ENCODE assay signal across 16 cellular contexts in genomic region chr6:160998217-160998616, GRCh38. TPM values are rescaled to one million over a fixed set of nuclear protein-coding genes. Genes with fewer than 3 reads are reported as not detected.
A peak's percentile ranks its signal among the peaks of the same experiment; 100 is the strongest.
DNase-seq lines count a peak whose midpoint lies in the region; ATAC-seq and TF ChIP-seq lines count a peak whose summit lies in the region.
"Had no signal": no experiment of that assay in that cellular context is flagged by ENCODE, and none has a peak within 500 bp of the region (broad histone marks: within the 10 kb centered on the region; RNA-seq: fewer than 3 reads in every experiment).

No MANE protein-coding gene starts in this region.

- H3K4me3 ChIP-seq in left ventricle myocardium inferior: no peak overlapping the region
- no peak overlapping the region for H3K4me3 ChIP-seq in right atrium auricular region
- peak overlapping the region; percentile 56 for H3K4me3 ChIP-seq in SK-N-MC
- H3K4me3 ChIP-seq in smooth muscle cell: no peak overlapping the region
- H3K4me3 ChIP-seq: BLaER1, GM12878, GM23248, HAP-1 had no signal

- ATAC-seq in GM18511 (IDR thresholded peaks at IDR 0.05; ENCODE audit: unreplicated experiment): no peak
- ATAC-seq: CD8-positive, alpha-beta T cell; GM12878; HepG2 had no signal

- no peak overlapping the region for H2AFZ ChIP-seq in smooth muscle cell (ENCODE audit: low read depth)
- H2AFZ ChIP-seq: GM23248 had no signal

- no peaks in the 10 kb centered on the region for H3K27me3 ChIP-seq in left ventricle myocardium inferior (ENCODE audit: low read depth)
- H3K27me3 ChIP-seq in right atrium auricular region: no peaks in the 10 kb centered on the region
- no peaks in the 10 kb centered on the region for H3K27me3 ChIP-seq in smooth muscle cell (ENCODE audit: low read depth)
- H3K27me3 ChIP-seq: BLaER1 had no signal

- H3K4me1 ChIP-seq in left ventricle myocardium inferior: peaks cover 94% of the 10 kb centered on the region
- peaks cover 0 to 39% of the 10 kb centered on the region in 2 donors for H3K4me1 ChIP-seq in right atrium auricular region
- peaks cover 2% of the 10 kb centered on the region for H3K4me1 ChIP-seq in smooth muscle cell (ENCODE audit: low read depth)

- intact Hi-C loops in left ventricle myocardium inferior (cut with micrococcal nuclease): loop anchor here (10.0 kb wide), 1 partner anchor 63 kb away; no protein-coding TSS in a partner anchor

- TF ChIP-seq CTCF in left ventricle myocardium inferior (IDR thresholded peaks at IDR 0.05; ENCODE audit: borderline replicate concordance) (no peak), right atrium auricular region (IDR thresholded peaks at IDR 0.05) (no peak), smooth muscle cell (IDR thresholded peaks at IDR 0.05; ENCODE audit: borderline replicate concordance, insufficient read depth, poor library complexity, severe bottlenecking) (no peak)

- peak overlapping the region; percentile 38 for H3K9ac ChIP-seq in SK-N-MC (ENCODE audit: insufficient read length)
- no peak overlapping the region for H3K9ac ChIP-seq in smooth muscle cell (ENCODE audit: low read depth)
- H3K9ac ChIP-seq: BLaER1, GM23248 had no signal

- H3K9me3 ChIP-seq in left ventricle myocardium inferior (replicated peaks) (no peaks in the 10 kb centered on the region), right atrium auricular region (no peaks in the 10 kb centered on the region), SK-N-MC (ENCODE audit: low read depth, low read length) (no peaks in the 10 kb centered on the region), smooth muscle cell (replicated peaks; ENCODE audit: low read depth) (no peaks in the 10 kb centered on the region)
- H3K9me3 ChIP-seq: BLaER1, HAP-1 had no signal

- H4K20me1 ChIP-seq in smooth muscle cell (ENCODE audit: low read depth): peaks cover 81% of the 10 kb centered on the region

- H3K36me3 ChIP-seq in left ventricle myocardium inferior: no peaks in the 10 kb centered on the region
- no peaks in the 10 kb centered on the region for H3K36me3 ChIP-seq in right atrium auricular region
- no peaks in the 10 kb centered on the region for H3K36me3 ChIP-seq in SK-N-MC (ENCODE audit: insufficient read depth, low read length)
- H3K36me3 ChIP-seq in smooth muscle cell (ENCODE audit: low read depth): no peaks in the 10 kb centered on the region

- H3K4me2 ChIP-seq in smooth muscle cell: no peak overlapping the region
- H3K4me2 ChIP-seq: BLaER1 had no signal

- H3K27ac ChIP-seq in left ventricle myocardium inferior (replicated peaks) (peak overlapping the region; percentile 5), right atrium auricular region (no peak overlapping the region), SK-N-MC (no peak overlapping the region; the same call in 1 of the 2 replicates), epithelial cell of prostate (peak overlapping the region; percentile 92), smooth muscle cell (ENCODE audit: low read depth) (no peak overlapping the region)
- H3K27ac ChIP-seq: 22Rv1, BLaER1, GM23248 had no signal

- peaks cover 99% of the 10 kb centered on the region for H3K79me2 ChIP-seq in smooth muscle cell (ENCODE audit: low read depth)

- no peak for DNase-seq in left ventricle myocardium inferior
- no peak for DNase-seq in right atrium auricular region (ENCODE audit: low spot score)
- DNase-seq in SK-N-MC (ENCODE audit: low read depth, low spot score): no peak
- DNase-seq in epithelial cell of prostate (ENCODE audit: low read depth, low spot score): no peak
- no peak for DNase-seq in smooth muscle cell (lab: John Stamatoyannopoulos, UW; ENCODE audit: unreplicated experiment)
- DNase-seq in C1 segment of cervical spinal cord (lab: John Stamatoyannopoulos, UW): no peak
- DNase-seq: Calu3; CD8-positive, alpha-beta T cell; DMS79 treated with DMSO at 0.1 percent for 48 hours; GM23248 had no signal

- 97% methylated on average over 3 of the region's 3 CpGs for WGBS in smooth muscle cell (ENCODE audit: low lambda C conversion rate)

- H3F3A ChIP-seq in smooth muscle cell (ENCODE audit: low read depth): no peaks in the 10 kb centered on the region

RNA-seq across cellular contexts. Expression of gene MAP3K4, which starts 6.6 kb away (rescaled TPM):
- total RNA-seq in left ventricle myocardium inferior (37.1 TPM), right atrium auricular region (10 to 100 TPM; 15.6 to 17.2 TPM), smooth muscle cell (26.8 and 29.5 TPM in 2 replicates)
- polyA plus RNA-seq in smooth muscle cell: 14.3 and 17.2 TPM in 2 replicates

Comparison
In these comparisons a context has a peak if more than half of its experiments do, and no peak if none do; other contexts are left out.
1. H3K27ac ChIP-seq: peak in left ventricle myocardium inferior (single experiment) and epithelial cell of prostate (single experiment); none in right atrium auricular region (0 of 2), SK-N-MC (single experiment) and smooth muscle cell (single experiment).